8 cellular contexts compared by ENCODE assay signal in genomic region chr1:93845554-93846150, GRCh38. TPM values are rescaled to one million over a fixed set of nuclear protein-coding genes. Genes with fewer than 3 reads are reported as not detected.
DNase-seq lines count a peak whose midpoint lies in the region; ATAC-seq and TF ChIP-seq lines count a peak whose summit lies in the region.

No MANE protein-coding gene starts in this region.

- no peak for TF ChIP-seq CTCF in CD4-positive, alpha-beta T cell (IDR thresholded peaks at IDR 0.05)

- H3K36me3 Mint-ChIP-seq in CD4-positive, alpha-beta T cell (ENCODE audit: low read depth): peaks cover 25% of the 10 kb centered on the region
- H3K36me3 Mint-ChIP-seq in naive thymus-derived CD8-positive, alpha-beta T cell: peaks cover 0 to 2% (median 1%) of the 10 kb centered on the region in 3 donors

- CTCF ChIA-PET in CD4-positive, alpha-beta T cell (lab: Charles Lee): interaction anchor here (1.1 to 1.8 kb wide), 5 partner anchors 32 to 216 kb away, joined by 3 to 15 read pairs (median 6); partner anchors contain the start of genes DNTTIP2 and GCLM

- peak; percentile 45 for ATAC-seq in CD4-positive, alpha-beta T cell (ENCODE audit: poor library complexity)
- ATAC-seq in GM18873 (IDR thresholded peaks at IDR 0.05; ENCODE audit: low FRiP score, unreplicated experiment): peak; percentile 0
- ATAC-seq in HG03442 (IDR thresholded peaks at IDR 0.05; ENCODE audit: unreplicated experiment): peak; percentile 1
- peak; percentile 21 to 27 for ATAC-seq in naive thymus-derived CD8-positive, alpha-beta T cell
- no peak for ATAC-seq in GM18907 (IDR thresholded peaks at IDR 0.05; ENCODE audit: unreplicated experiment)

- peak overlapping the region; percentile 87 for H3K27ac ChIP-seq in CD4-positive, alpha-beta T cell (ENCODE audit: low read depth, low read length)

- H3K9ac ChIP-seq in endocrine pancreas (ENCODE audit: control insufficient read depth, insufficient read depth, low read length): peak overlapping the region; percentile 68

- POLR2A ChIA-PET in CD4-positive, alpha-beta T cell (lab: Charles Lee): interaction anchor here (0.7 to 4.2 kb wide), 29 partner anchors 10 to 1388 kb away, joined by 3 to 70 read pairs (median 6); partner anchors contain the start of genes ABCD3, ALG14, DIPK1A and DNTTIP2
- POLR2A ChIA-PET in naive thymus-derived CD8-positive, alpha-beta T cell (lab: Charles Lee): interaction anchor here (0.7 to 3.7 kb wide), 16 partner anchors 9 to 1227 kb away, joined by 3 to 48 read pairs (median 4); partner anchors contain the start of genes ABCD3, ALG14, DIPK1A and DNTTIP2

- H3K4me1 ChIP-seq in endocrine pancreas (ENCODE audit: control insufficient read depth, insufficient read depth, low read length): peaks cover 5% of the 10 kb centered on the region

- DNase-seq in CD4-positive, alpha-beta T cell: peak in 2 of 10 experiments; percentile 15 to 24
- peak; percentile 72 for DNase-seq in SW480 (ENCODE audit: low spot score)
- peak in 1 of 10 donors; percentile 37 for DNase-seq in naive thymus-derived CD8-positive, alpha-beta T cell
- DNase-seq in NK-92 (lab: John Stamatoyannopoulos, UW; ENCODE audit: unreplicated experiment): no peak

- no peaks in the 10 kb centered on the region for H3K9me3 Mint-ChIP-seq in CD4-positive, alpha-beta T cell
- H3K9me3 Mint-ChIP-seq in naive thymus-derived CD8-positive, alpha-beta T cell: peaks cover 0 to 8% (median 0%) of the 10 kb centered on the region in 9 donors

- H3K4me3 Mint-ChIP-seq in CD4-positive, alpha-beta T cell: peak overlapping the region; percentile 89
- H3K4me3 Mint-ChIP-seq in naive thymus-derived CD8-positive, alpha-beta T cell: peak overlapping the region; percentile 83 to 99 (median 92)

- no peaks in the 10 kb centered on the region for H3K9me3 ChIP-seq in CD4-positive, alpha-beta T cell (ENCODE audit: control insufficient read depth, low read length)
- no peaks in the 10 kb centered on the region for H3K9me3 ChIP-seq in endocrine pancreas (ENCODE audit: control insufficient read depth, low read length)

- intact Hi-C loops in CD4-positive, alpha-beta T cell (cut with DNase I, micrococcal nuclease): loop anchor here (2.0 to 10.0 kb wide), 13 partner anchors 63 to 1389 kb away; partner anchors contain the start of genes DR1 (in 2 of the 2), FNBP1L (in 2 of the 2), ABCD3 (in 1 of the 2) and CCDC18 (in 1 of the 2)

- H3K4me1 Mint-ChIP-seq in CD4-positive, alpha-beta T cell (ENCODE audit: low read depth): peaks cover 37% of the 10 kb centered on the region
- H3K4me1 Mint-ChIP-seq in naive thymus-derived CD8-positive, alpha-beta T cell: peaks cover 15 to 41% (median 35%) of the 10 kb centered on the region in 4 donors

- no peaks in the 10 kb centered on the region for H3K36me3 ChIP-seq in endocrine pancreas (ENCODE audit: control insufficient read depth, insufficient read depth, low read length)

- no peaks in the 10 kb centered on the region for H3K27me3 ChIP-seq in CD4-positive, alpha-beta T cell (ENCODE audit: control insufficient read depth, insufficient read depth, low read length)
- H3K27me3 ChIP-seq in endocrine pancreas (ENCODE audit: control insufficient read depth, insufficient read depth, low read length): no peaks in the 10 kb centered on the region

- peaks cover 7% of the 10 kb centered on the region for H3K27me3 Mint-ChIP-seq in CD4-positive, alpha-beta T cell
- peaks cover 0 to 6% (median 0%) of the 10 kb centered on the region in 5 donors for H3K27me3 Mint-ChIP-seq in naive thymus-derived CD8-positive, alpha-beta T cell

- peak overlapping the region; percentile 44 for H3K4me3 ChIP-seq in endocrine pancreas (ENCODE audit: control insufficient read depth, insufficient read depth, low read length)

- peak overlapping the region; percentile 100 for H3K27ac Mint-ChIP-seq in CD4-positive, alpha-beta T cell
- H3K27ac Mint-ChIP-seq in naive thymus-derived CD8-positive, alpha-beta T cell: peak overlapping the region; percentile 92 to 100 (median 96)

RNA-seq across cellular contexts. Expression of gene DNTTIP2, which starts 33.4 kb away (rescaled TPM):
- 100 to 1,000 TPM; 110 to 120 TPM for total RNA-seq in CD4-positive, alpha-beta T cell
- 10 to 100 TPM; 74.2 to 87.6 TPM for total RNA-seq in naive thymus-derived CD8-positive, alpha-beta T cell
- 10 to 100 TPM; 68.8 to 72.9 (median 70.9) TPM for polyA plus RNA-seq in naive thymus-derived CD8-positive, alpha-beta T cell
